In the genomic region with DNA sequence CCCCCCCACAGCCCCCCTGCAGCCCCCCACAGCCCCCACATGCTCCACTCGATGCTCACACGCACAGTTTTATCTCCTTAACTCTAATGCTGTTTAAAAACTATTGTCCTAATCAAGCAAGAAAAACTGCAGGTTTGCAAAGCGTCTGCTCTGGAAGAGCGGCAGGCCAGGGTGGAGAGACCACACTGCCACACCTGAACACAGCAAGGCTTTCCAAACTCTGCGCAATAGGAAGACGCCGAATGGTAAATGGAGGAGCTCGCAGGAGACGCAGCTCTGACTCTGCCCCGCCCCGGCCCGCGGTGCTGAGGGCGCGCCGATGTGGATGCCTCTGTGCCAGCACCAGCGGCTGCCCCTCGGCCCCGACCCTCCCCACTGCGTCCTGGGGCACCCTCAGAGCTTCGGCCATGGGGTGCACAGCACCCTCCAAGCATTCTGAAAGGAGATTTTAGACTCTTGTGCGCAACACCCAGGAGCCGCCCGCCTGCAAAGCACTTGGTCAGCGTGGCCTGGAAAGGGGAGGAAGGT, we compare ENCODE assay signal across 8 cellular contexts. TPM values are rescaled to one million over a fixed set of nuclear protein-coding genes. Genes with fewer than 3 reads are reported as not detected.
A peak's percentile ranks its signal among the peaks of the same experiment; 100 is the strongest.
DNase-seq lines count a peak whose midpoint lies in the region; ATAC-seq and TF ChIP-seq lines count a peak whose summit lies in the region.

No MANE protein-coding gene starts in this region.

- no peak overlapping the region for H3K27ac ChIP-seq in right lobe of liver

- peak in 2 of 4 donors; percentile 24 to 31 for ATAC-seq in right lobe of liver
- no peak for ATAC-seq in GM19463 (IDR thresholded peaks at IDR 0.05; ENCODE audit: unreplicated experiment)

- H3K27me3 ChIP-seq in H7 (ENCODE audit: control insufficient read depth, insufficient read depth, low read length) = no peaks in the 10 kb centered on the region
- no peaks in the 10 kb centered on the region for H3K27me3 ChIP-seq in right lobe of liver

- WGBS in right lobe of liver (ENCODE audit: insufficient coverage, low coverage, low lambda C conversion rate, missing lambda C conversion rate) = 32% methylated on average over 4 of the region's 25 CpGs

- intact Hi-C loops in right lobe of liver (cut with DNase I) = no loop called here

- DNase-seq in 8988T (peak; percentile 79), H7 (peak; percentile 90), amniotic epithelial cell (ENCODE audit: low read depth) (peak; percentile 79), right lobe of liver (peak; percentile 11 to 42 (median 31)), NCI-H2081 (lab: John Stamatoyannopoulos, UW) (no peak), Ammon's horn (ENCODE audit: low spot score) (no peak), NCI-H1092 treated with DMSO at 0.1 percent for 48 hours (lab: John Stamatoyannopoulos, UW) (no peak)

- TF ChIP-seq POLR2A in right lobe of liver (IDR thresholded peaks at IDR 0.05) = no peak

- no peaks in the 10 kb centered on the region for H3K4me1 ChIP-seq in right lobe of liver

- H3K36me3 ChIP-seq in H7 (replicated peaks; ENCODE audit: control insufficient read depth, insufficient read depth, low read length) (no peaks in the 10 kb centered on the region), right lobe of liver (no peaks in the 10 kb centered on the region)

- TF ChIP-seq CTCF in right lobe of liver (IDR thresholded peaks at IDR 0.05) = no peak

- H3K9me3 ChIP-seq in right lobe of liver = no peaks in the 10 kb centered on the region

- no peak overlapping the region for H3K4me3 ChIP-seq in H7 (ENCODE audit: insufficient read depth, low read depth, low read length)
- H3K4me3 ChIP-seq in right lobe of liver = no peak overlapping the region

RNA-seq across cellular contexts. Expression of a gene that starts 32.4 kb away (rescaled TPM):
- 15.3 and 16.5 TPM in 2 replicates for total RNA-seq in H7 (2014; rRNA removed; shearing (Covaris generic))
- total RNA-seq in right lobe of liver = 1 to 10 TPM; 3.5 to 7.9 (median 4.6) TPM

Comparison
In these comparisons a context has a peak if more than half of its experiments do, and no peak if none do; other contexts are left out.
1. DNase-seq: peak in 8988T (single experiment), H7 (single experiment), amniotic epithelial cell (single experiment) and right lobe of liver (3 of 3); none in NCI-H2081 (0 of 2), Ammon's horn (single experiment) and NCI-H1092 treated with DMSO at 0.1 percent for 48 hours (single experiment).